ENCODE assay signal across 3 cellular contexts in genomic region chr4:37902738-37903693, GRCh38.
TF ChIP-seq lines count a peak whose summit lies in the region.

No MANE protein-coding gene starts in this region.

TF ChIP-seq in HEK293, 187 proteins besides CTCF, POLR2A, EP300 and RAD21:
- TF ChIP-seq PRDM4 (tag by site-specific recombination; IDR thresholded peaks at IDR 0.05) (no peak), TRIM28 (IDR thresholded peaks at IDR 0.05; ENCODE audit: borderline replicate concordance, low read length) (0 out of 2 replicates have a peak, but pooled peaks have one; percentile 11), SCRT2 (tag by site-specific recombination; IDR thresholded peaks at IDR 0.05) (peak; percentile 58)

TF ChIP-seq in K562, 482 proteins besides CTCF, POLR2A, EP300 and RAD21:
- TF ChIP-seq C11orf30 (IDR thresholded peaks at IDR 0.05; ENCODE audit: low read depth) (0 out of 2 replicates have a peak, but pooled peaks have one; percentile 13), FOS (IDR thresholded peaks at IDR 0.05; ENCODE audit: extremely low read depth, insufficient read length) (no peak), ZNF316 (IDR thresholded peaks at IDR 0.05) (peak; percentile 29; the same call in 1 of the 2 replicates), MAFF (IDR thresholded peaks at IDR 0.05; ENCODE audit: low read length) (peak; percentile 43; the same call in 1 of the 2 replicates), ZNF121 (CRISPR knock-in tag; conservative IDR thresholded peaks at IDR 0.05) (no peak)

TF ChIP-seq in liver, 16 proteins besides CTCF, POLR2A, EP300 and RAD21:
- TF ChIP-seq RXRA (IDR thresholded peaks at IDR 0.05) (peak in 1 of 2 donors; percentile 4), YY1 (IDR thresholded peaks at IDR 0.05) (no peak), HNF4A (conservative IDR thresholded peaks at IDR 0.05) (peak; percentile 29 to 30)
